In genomic region chr10:89702121-89702480, GRCh38 we compare ENCODE assay signal across 8 cellular contexts. TPM values are rescaled to one million over a fixed set of nuclear protein-coding genes. Genes with fewer than 3 reads are reported as not detected.
A peak's percentile ranks its signal among the peaks of the same experiment; 100 is the strongest.
DNase-seq lines count a peak whose midpoint lies in the region; ATAC-seq and TF ChIP-seq lines count a peak whose summit lies in the region.

No MANE protein-coding gene starts in this region.

- H3K36me3 Mint-ChIP-seq in natural killer cell, result no peaks in the 10 kb centered on the region

- H3K27ac ChIP-seq in left ventricle myocardium inferior (replicated peaks) (no peak overlapping the region), right atrium auricular region (no peak overlapping the region), RWPE1 (peak overlapping the region; percentile 94), colonic mucosa (no peak overlapping the region)

- peak overlapping the region; percentile 99 for H3K4me3 Mint-ChIP-seq in natural killer cell

- no peaks in the 10 kb centered on the region for H3K9me3 Mint-ChIP-seq in natural killer cell

- POLR2A ChIA-PET in RWPE1 (lab: Yijun Ruan, JAX; ENCODE audit: low non-redundant PET), result interaction anchor here (0.6 to 2.1 kb wide), 2 partner anchors 25 to 58 kb away, joined by 3 to 22 read pairs; no protein-coding TSS in a partner anchor

- H3K4me1 Mint-ChIP-seq in natural killer cell, result peaks cover 18 to 22% of the 10 kb centered on the region in 2 donors

- DNase-seq in left ventricle myocardium inferior (no peak), right atrium auricular region (ENCODE audit: low spot score) (no peak), RWPE1 (ENCODE audit: low spot score) (peak; percentile 42), colonic mucosa (peak; percentile 25), natural killer cell (no peak), NCI-H2107 (lab: John Stamatoyannopoulos, UW) (no peak), inferior parietal cortex (ENCODE audit: extremely low spot score) (no peak)

- H3K4me1 ChIP-seq in left ventricle myocardium inferior (peaks cover 28% of the 10 kb centered on the region), right atrium auricular region (peaks cover 0 to 15% of the 10 kb centered on the region in 2 donors), colonic mucosa (no peaks in the 10 kb centered on the region)

- H3K36me3 ChIP-seq in left ventricle myocardium inferior (no peaks in the 10 kb centered on the region), right atrium auricular region (no peaks in the 10 kb centered on the region), colonic mucosa (no peaks in the 10 kb centered on the region)

- peak overlapping the region in 1 of 2 donors; percentile 84 for H3K9ac ChIP-seq in colonic mucosa (ENCODE audit: low read depth in 2 of 2, low read length in 2 of 2)

- peak overlapping the region; percentile 76 for H3K4me3 ChIP-seq in left ventricle myocardium inferior
- peak overlapping the region in 1 of 2 donors; percentile 69 for H3K4me3 ChIP-seq in right atrium auricular region
- peak overlapping the region; percentile 63 for H3K4me3 ChIP-seq in colonic mucosa

- H3K9me3 ChIP-seq in left ventricle myocardium inferior (replicated peaks), result no peaks in the 10 kb centered on the region
- no peaks in the 10 kb centered on the region for H3K9me3 ChIP-seq in right atrium auricular region
- no peaks in the 10 kb centered on the region for H3K9me3 ChIP-seq in colonic mucosa

- intact Hi-C loops in left ventricle myocardium inferior (cut with micrococcal nuclease), result loop anchor here (10.0 kb wide), 1 partner anchor 277 kb away; no protein-coding TSS in a partner anchor
- intact Hi-C loops in colonic mucosa (cut with DNase I), result loop anchor here (5.0 kb wide), 1 partner anchor 60 kb away; no protein-coding TSS in a partner anchor
- intact Hi-C loops in natural killer cell (cut with micrococcal nuclease), result loop anchor here (10.0 kb wide), 1 partner anchor 287 kb away; the partner anchor contains the start of gene IFIT5

- ATAC-seq in natural killer cell (no peak), GM21576 (IDR thresholded peaks at IDR 0.05; ENCODE audit: unreplicated experiment) (no peak)

- no peak for TF ChIP-seq CTCF in left ventricle myocardium inferior (IDR thresholded peaks at IDR 0.05; ENCODE audit: borderline replicate concordance)
- TF ChIP-seq CTCF in right atrium auricular region (IDR thresholded peaks at IDR 0.05), result no peak
- TF ChIP-seq CTCF in RWPE1 (conservative IDR thresholded peaks at IDR 0.05; ENCODE audit: low read depth), result no peak
- no peak for TF ChIP-seq CTCF in colonic mucosa (IDR thresholded peaks at IDR 0.05)
- no peak for TF ChIP-seq CTCF in natural killer cell (IDR thresholded peaks at IDR 0.05)

- H3K27me3 ChIP-seq in left ventricle myocardium inferior (ENCODE audit: low read depth) (no peaks in the 10 kb centered on the region), right atrium auricular region (no peaks in the 10 kb centered on the region), colonic mucosa (no peaks in the 10 kb centered on the region)

- peak overlapping the region; percentile 95 to 100 for H3K27ac Mint-ChIP-seq in natural killer cell

- CTCF ChIA-PET in RWPE1 (lab: Yijun Ruan, JAX), result interaction anchor here (1.1 to 1.4 kb wide), 2 partner anchors 59 to 135 kb away, joined by 3 to 5 read pairs; no protein-coding TSS in a partner anchor

- H3K27me3 Mint-ChIP-seq in natural killer cell (ENCODE audit: low read depth in 2 of 2), result no peaks in the 10 kb centered on the region

RNA-seq across cellular contexts. Expression of gene KIF20B, which starts 0.7 kb away (rescaled TPM):
- total RNA-seq in left ventricle myocardium inferior, result 2.4 TPM
- 1 to 10 TPM; 1.1 to 2.9 TPM for total RNA-seq in right atrium auricular region
- 10 to 100 TPM; 13.6 to 32.0 TPM for total RNA-seq in colonic mucosa
- total RNA-seq in natural killer cell, result 10 to 100 TPM; 17.2 to 20.2 (median 17.3) TPM

RNA-seq across cellular contexts. Expression of gene PANK1, which starts 57.1 kb away (rescaled TPM):
- total RNA-seq in left ventricle myocardium inferior (21.4 TPM), right atrium auricular region (10 to 100 TPM in 1 of 2 donors, 1 to 10 TPM in 1; 7.4 to 15.5 TPM), colonic mucosa (10 to 100 TPM; 22.8 to 55.4 TPM), natural killer cell (1 to 10 TPM in 2 of 3 donors, under 1 TPM in 1; 0.85 to 2.2 (median 1.4) TPM)

Comparison
In these comparisons a context has a peak if more than half of its experiments do, and no peak if none do; other contexts are left out.
1. DNase-seq: peak in RWPE1 (single experiment) and colonic mucosa (single experiment); none in left ventricle myocardium inferior (single experiment), right atrium auricular region (single experiment), natural killer cell (single experiment), NCI-H2107 (single experiment) and inferior parietal cortex (single experiment).